13 cellular contexts compared by ENCODE assay signal in genomic region chr10:3955954-3956617, GRCh38.
DNase-seq lines count a peak whose midpoint lies in the region; ATAC-seq and TF ChIP-seq lines count a peak whose summit lies in the region.
"Had no signal": no experiment of that assay in that cellular context is flagged by ENCODE, and none has a peak within 500 bp of the region (broad histone marks: within the 10 kb centered on the region; RNA-seq: fewer than 3 reads in every experiment).

No MANE protein-coding gene starts in this region.

- H3K27me3 ChIP-seq in mammary epithelial cell (ENCODE audit: insufficient read depth, low read length) (no peaks in the 10 kb centered on the region), iPS-15b (ENCODE audit: control insufficient read depth, insufficient read depth, low read length) (no peaks in the 10 kb centered on the region)

- no peaks in the 10 kb centered on the region for H4K20me1 ChIP-seq in mammary epithelial cell (ENCODE audit: insufficient read depth, low read length)

- BruUV-seq in mammary epithelial cell (replicated peaks; lab: Mats Ljungman, UMichigan) (no TSS peak), MCF 10A (replicated peaks; lab: Mats Ljungman, UMichigan) (no TSS peak)

- H3K4me1 Mint-ChIP-seq in MCF 10A (ENCODE audit: insufficient read depth, unreplicated experiment), result no peaks in the 10 kb centered on the region
- H3K4me1 Mint-ChIP-seq in activated CD4-positive, alpha-beta T cell treated with anti-CD3 and anti-CD28 coated beads, Interleukin-2, amount 10 ng/mL, durations not matched to agents 7 days and 5 days, result peaks cover 28% of the 10 kb centered on the region

- no peaks in the 10 kb centered on the region for H3K36me3 ChIP-seq in mammary epithelial cell (ENCODE audit: insufficient read depth, low read length)
- H3K36me3 ChIP-seq in iPS-15b (ENCODE audit: control insufficient read depth, insufficient read depth, low read length), result no peaks in the 10 kb centered on the region

- H3K27me3 Mint-ChIP-seq in MCF 10A (ENCODE audit: insufficient read depth, unreplicated experiment), result no peaks in the 10 kb centered on the region
- no peaks in the 10 kb centered on the region for H3K27me3 Mint-ChIP-seq in activated CD4-positive, alpha-beta T cell treated with anti-CD3 and anti-CD28 coated beads, Interleukin-2, amount 10 ng/mL, durations not matched to agents 7 days and 5 days
- H3K27me3 Mint-ChIP-seq: brain had no signal

- DNase-seq in mammary epithelial cell (no peak), MCF 10A (ENCODE audit: unreplicated experiment) (no peak), NCI-H69 (lab: John Stamatoyannopoulos, UW) (peak; percentile 88)
- DNase-seq in activated naive CD4-positive, alpha-beta T cell treated with anti-CD3 and anti-CD28 coated beads, Interleukin-2, amount 50 U/mL, for 16 hours, result no peak
- no peak for DNase-seq in stimulated activated CD4-positive, alpha-beta T cell treated with anti-CD3 and anti-CD28 coated beads, Interleukin-2, amount 100 ng/mL, for 48 hours
- DNase-seq in activated CD4-positive, alpha-beta T cell treated with anti-CD3 and anti-CD28 coated beads, Interleukin-2, amount 10 ng/mL, durations not matched to agents 7 days and 5 days, result no peak
- DNase-seq: activated naive CD4-positive, alpha-beta T cell treated with Interleukin-2 at 50 U/mL for 16 hours; MM.1S; occipital lobe had no signal

- peak overlapping the region; percentile 42 for H2AFZ ChIP-seq in mammary epithelial cell (ENCODE audit: low read depth, low read length)

- no peaks in the 10 kb centered on the region for H3K9me3 Mint-ChIP-seq in MCF 10A (ENCODE audit: unreplicated experiment)
- peaks cover 6% of the 10 kb centered on the region for H3K9me3 Mint-ChIP-seq in activated CD4-positive, alpha-beta T cell treated with anti-CD3 and anti-CD28 coated beads, Interleukin-2, amount 10 ng/mL, durations not matched to agents 7 days and 5 days

- in situ Hi-C loops in mammary epithelial cell (cut with MboI; ENCODE audit: low sequenced_read_pairs in 2 of 2), result no loop called here

- H3K4me1 ChIP-seq in mammary epithelial cell (ENCODE audit: insufficient read depth, low read length) (no peaks in the 10 kb centered on the region), iPS-15b (ENCODE audit: control insufficient read depth, insufficient read depth, low read length) (peaks cover 8% of the 10 kb centered on the region)

- H3K9me3 ChIP-seq in mammary epithelial cell (replicated peaks; ENCODE audit: insufficient read depth, low read length) (no peaks in the 10 kb centered on the region), iPS-15b (ENCODE audit: control insufficient read depth, insufficient read depth, low read length) (no peaks in the 10 kb centered on the region)

- ATAC-seq in GM18873 (IDR thresholded peaks at IDR 0.05; ENCODE audit: low FRiP score, unreplicated experiment), result no peak

- no peaks in the 10 kb centered on the region for H3K79me2 ChIP-seq in mammary epithelial cell (ENCODE audit: insufficient read depth, low read length)

- H3K4me3 Mint-ChIP-seq in MCF 10A (ENCODE audit: unreplicated experiment), result no peak overlapping the region
- H3K4me3 Mint-ChIP-seq in activated CD4-positive, alpha-beta T cell treated with anti-CD3 and anti-CD28 coated beads, Interleukin-2, amount 10 ng/mL, durations not matched to agents 7 days and 5 days, result no peak overlapping the region

- H3K9ac ChIP-seq in mammary epithelial cell (ENCODE audit: insufficient read depth, low read length), result no peak overlapping the region
- H3K9ac ChIP-seq in iPS-15b (ENCODE audit: low read depth, low read length), result peak overlapping the region; percentile 32

- 88% methylated on average over 11 of the region's 13 CpGs for WGBS in mammary epithelial cell (ENCODE audit: low coverage, missing lambda C conversion rate)

- CTCF ChIA-PET in mammary epithelial cell (lab: Charles Lee; ENCODE audit: low non-redundant PET), result no interaction called here
- CTCF ChIA-PET in MCF 10A (lab: Yijun Ruan, JAX), result no interaction called here
- CTCF ChIA-PET in activated CD4-positive, alpha-beta T cell treated with anti-CD3 and anti-CD28 coated beads, Interleukin-2, amount 10 ng/mL, durations not matched to agents 7 days and 5 days (lab: Charles Lee), result interaction anchor here (0.5 to 1.6 kb wide), 4 partner anchors 9 to 610 kb away, joined by 4 to 6 read pairs (median 4); no protein-coding TSS in a partner anchor

- H3K27ac Mint-ChIP-seq in MCF 10A (ENCODE audit: low read depth, unreplicated experiment), result no peak overlapping the region
- H3K27ac Mint-ChIP-seq in activated CD4-positive, alpha-beta T cell treated with anti-CD3 and anti-CD28 coated beads, Interleukin-2, amount 10 ng/mL, durations not matched to agents 7 days and 5 days, result no peak overlapping the region

- TF ChIP-seq CTCF in mammary epithelial cell (conservative IDR thresholded peaks at IDR 0.05 in 1 of 2, IDR thresholded peaks at IDR 0.05 in 1 of 2; ENCODE audit: extremely low read depth in 1 of 2, insufficient read depth in 1 of 2, low read depth in 1 of 2, low read length in 2 of 2) (no peak), MCF 10A (IDR thresholded peaks at IDR 0.05; ENCODE audit: unreplicated experiment) (no peak)

- H3K4me3 ChIP-seq in mammary epithelial cell (replicated peaks in 1 of 3; ENCODE audit: insufficient read depth in 1 of 3, low read depth in 2 of 3, low read length in 3 of 3), result no peak overlapping the region
- no peak overlapping the region for H3K4me3 ChIP-seq in iPS-15b (ENCODE audit: low read depth, low read length)
- H3K4me3 ChIP-seq: skin epidermis had no signal

- H3K36me3 Mint-ChIP-seq in MCF 10A (ENCODE audit: insufficient read depth, unreplicated experiment), result no peaks in the 10 kb centered on the region
- peaks cover 1% of the 10 kb centered on the region for H3K36me3 Mint-ChIP-seq in activated CD4-positive, alpha-beta T cell treated with anti-CD3 and anti-CD28 coated beads, Interleukin-2, amount 10 ng/mL, durations not matched to agents 7 days and 5 days (ENCODE audit: low read depth)
- H3K36me3 Mint-ChIP-seq: brain had no signal

- intact Hi-C loops in mammary epithelial cell (cut with micrococcal nuclease), result no loop called here
- intact Hi-C loops in MCF 10A (cut with micrococcal nuclease), result no loop called here

- dilution Hi-C loops in mammary epithelial cell (cut with HindIII; ENCODE audit: low sequenced_read_pairs), result no loop called here

- no peak overlapping the region for H3K27ac ChIP-seq in mammary epithelial cell (ENCODE audit: insufficient read depth, low read depth, low read length)
- H3K27ac ChIP-seq: skin epidermis had no signal

- H3K4me2 ChIP-seq in mammary epithelial cell (ENCODE audit: insufficient read depth, low read depth, low read length), result no peak overlapping the region

- POLR2A ChIA-PET in MCF 10A (lab: Yijun Ruan, JAX), result no interaction called here
- POLR2A ChIA-PET in activated CD4-positive, alpha-beta T cell treated with anti-CD3 and anti-CD28 coated beads, Interleukin-2, amount 10 ng/mL, durations not matched to agents 7 days and 5 days (lab: Charles Lee), result no interaction called here
